In the genomic region with DNA sequence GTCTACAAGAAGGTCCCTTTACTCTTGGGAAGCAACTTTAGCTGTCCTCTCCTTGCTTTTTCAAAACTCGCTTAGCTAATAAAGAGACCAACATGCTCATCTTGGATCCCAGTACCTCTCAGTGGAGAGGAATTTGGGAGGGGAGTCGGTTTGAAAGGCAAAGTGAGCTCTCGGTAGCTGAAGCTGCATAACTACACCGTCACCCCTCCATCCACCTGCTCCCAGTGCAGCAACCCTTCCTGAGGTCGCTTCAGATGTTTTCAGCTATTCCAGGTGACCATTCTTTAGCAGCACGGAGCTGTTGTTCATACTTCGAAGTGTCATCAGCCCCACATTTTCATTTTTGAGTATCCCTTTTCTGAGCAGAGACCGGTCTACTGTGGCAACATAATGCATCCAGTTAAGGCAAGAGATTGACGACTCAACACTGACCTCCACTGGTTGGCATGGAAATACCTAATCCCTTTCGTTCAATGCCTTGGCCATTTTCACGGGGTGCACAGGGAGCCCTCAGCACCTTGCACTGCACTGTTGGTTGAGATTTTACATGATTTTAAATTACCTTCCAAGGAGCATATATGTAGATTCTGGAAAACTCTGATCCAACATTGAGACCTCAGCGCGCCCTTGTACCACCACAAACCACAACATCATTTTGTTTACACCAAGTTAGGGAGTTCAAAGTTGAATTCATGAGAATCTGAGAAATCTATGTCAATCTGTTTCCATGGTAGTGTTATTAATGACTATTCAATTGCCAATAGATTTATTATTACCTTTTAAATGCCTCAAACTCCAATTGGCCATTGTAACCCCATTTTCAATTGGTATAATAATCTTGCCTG, we compare ENCODE assay signal across 8 cellular contexts. TPM values are rescaled to one million over a fixed set of nuclear protein-coding genes. Genes with fewer than 3 reads are reported as not detected.
DNase-seq lines count a peak whose midpoint lies in the region; ATAC-seq, FAIRE-seq and TF ChIP-seq lines count a peak whose summit lies in the region.

No MANE protein-coding gene starts in this region.

- no peaks in the 10 kb centered on the region for H3K9me1 ChIP-seq in keratinocyte (ENCODE audit: control insufficient read depth, extremely low read depth, insufficient read depth, low read length)

- H3K4me2 ChIP-seq in keratinocyte (ENCODE audit: control insufficient read depth, extremely low read depth, insufficient read depth, low read depth, low read length) = no peak overlapping the region

- H3K9me3 Mint-ChIP-seq in activated B cell treated with CpG ODN at 0.5 μM for 24 hours = peaks cover 5% of the 10 kb centered on the region

- H3K27me3 ChIP-seq in keratinocyte (ENCODE audit: control insufficient read depth, extremely low read depth, insufficient read depth, low read length) = no peaks in the 10 kb centered on the region

- ATAC-seq in GM18858 (IDR thresholded peaks at IDR 0.05; ENCODE audit: unreplicated experiment) = peak; percentile 80
- peak; percentile 82 for ATAC-seq in HG03095 (IDR thresholded peaks at IDR 0.05; ENCODE audit: unreplicated experiment)
- ATAC-seq in activated B cell treated with CpG ODN at 0.5 μM for 24 hours (ENCODE audit: low read depth) = peak; percentile 74

- no peak overlapping the region for H2AFZ ChIP-seq in keratinocyte (ENCODE audit: control insufficient read depth, low read length)

- CTCF ChIA-PET in AG04449 (lab: Yijun Ruan, JAX) (interaction anchor here (0.6 to 2.5 kb wide), 37 partner anchors 8 to 825 kb away, joined by 3 to 17 read pairs (median 4); a partner anchor contains a TSS), activated B cell treated with CpG ODN at 0.5 μM for 24 hours (lab: Charles Lee) (interaction anchor here (0.6 to 2.2 kb wide), 51 partner anchors 9 to 865 kb away, joined by 3 to 50 read pairs (median 5); a partner anchor contains a TSS)

- no peaks in the 10 kb centered on the region for H3K36me3 ChIP-seq in keratinocyte (ENCODE audit: control insufficient read depth in 2 of 2, extremely low read depth in 1 of 2, insufficient read depth in 2 of 2, low read length in 2 of 2)

- dilution Hi-C loops in keratinocyte (cut with MboI; ENCODE audit: extremely low pct_ligation_motif_present, low sequenced_read_pairs) = no loop called here

- no peaks in the 10 kb centered on the region for H3K27me3 Mint-ChIP-seq in activated B cell treated with CpG ODN at 0.5 μM for 24 hours

- intact Hi-C loops in activated B cell treated with CpG ODN at 0.5 μM for 24 hours (cut with micrococcal nuclease) = loop anchor here (1.0 to 5.0 kb wide), 18 partner anchors 28 to 864 kb away; a partner anchor contains a TSS

- peaks cover 40% of the 10 kb centered on the region for H3K4me1 Mint-ChIP-seq in activated B cell treated with CpG ODN at 0.5 μM for 24 hours

- H3K4me3 ChIP-seq in AG04449 (ENCODE audit: low read depth, low read length) (no peak overlapping the region), keratinocyte (ENCODE audit: control insufficient read depth in 2 of 3, extremely low read depth in 1 of 3, insufficient read depth in 2 of 3, low read depth in 1 of 3, low read length in 3 of 3) (no peak overlapping the region)

- H3K27ac ChIP-seq in caudate nucleus (ENCODE audit: low read depth, low read length) = no peak overlapping the region
- H3K27ac ChIP-seq in keratinocyte (ENCODE audit: control insufficient read depth, insufficient read depth, low read length) = no peak overlapping the region

- peak overlapping the region; percentile 64 for H3K4me3 Mint-ChIP-seq in activated B cell treated with CpG ODN at 0.5 μM for 24 hours

- H3K9me3 ChIP-seq in keratinocyte (ENCODE audit: control insufficient read depth, low read depth, low read length) = no peaks in the 10 kb centered on the region

- no peaks in the 10 kb centered on the region for H3K36me3 Mint-ChIP-seq in activated B cell treated with CpG ODN at 0.5 μM for 24 hours (ENCODE audit: low read depth)

- DNase-seq in AG04449 (ENCODE audit: low read depth, low spot score) = peak; percentile 9
- peak; percentile 64 for DNase-seq in NCI-H2107 (lab: John Stamatoyannopoulos, UW)
- peak; percentile 39 for DNase-seq in activated B cell treated with CpG ODN at 0.5 μM for 24 hours
- peak in 48 of 61 donors; percentile 1 to 62 (median 29) for DNase-seq in caudate nucleus (lab: John Stamatoyannopoulos, UW)
- DNase-seq in keratinocyte (ENCODE audit: low read depth, low spot score) = no peak
- DNase-seq in stimulated activated CD4-positive, alpha-beta T cell treated with anti-CD3 and anti-CD28 coated beads, Interleukin-1b, Interleukin-23, amount 100 ng/mL, for 48 hours = peak; percentile 57

- peaks cover 6% of the 10 kb centered on the region for H3K4me1 ChIP-seq in keratinocyte (ENCODE audit: control insufficient read depth, extremely low read depth, insufficient read depth, low read length)

- TF ChIP-seq CTCF in AG04449 (IDR thresholded peaks at IDR 0.05; ENCODE audit: insufficient read depth, low read length, missing control alignments) = peak; percentile 70
- no peak for TF ChIP-seq CTCF in activated B cell treated with CpG ODN at 0.5 μM for 24 hours (IDR thresholded peaks at IDR 0.05)
- TF ChIP-seq CTCF in keratinocyte (optimal IDR thresholded peaks at IDR 0.05 in 1 of 3, IDR thresholded peaks at IDR 0.05 in 1 of 3, conservative IDR thresholded peaks at IDR 0.05 in 1 of 3; ENCODE audit: extremely low read depth in 1 of 3, insufficient read depth in 2 of 3, low read length in 3 of 3) = peak; percentile 65 to 94 (median 80)

- no peaks in the 10 kb centered on the region for H4K20me1 ChIP-seq in keratinocyte (ENCODE audit: control insufficient read depth, extremely low read depth, insufficient read depth, low read length)

- no peak overlapping the region for H3K9ac ChIP-seq in keratinocyte (ENCODE audit: control insufficient read depth, extremely low read depth, insufficient read depth, low read length)

- no peaks in the 10 kb centered on the region for H3K79me2 ChIP-seq in keratinocyte (ENCODE audit: control insufficient read depth, insufficient read depth, low read length)

- peak overlapping the region; percentile 95 for H3K27ac Mint-ChIP-seq in activated B cell treated with CpG ODN at 0.5 μM for 24 hours

- POLR2A ChIA-PET in AG04449 (lab: Yijun Ruan, JAX) (interaction anchor here (1.6 kb wide), 1 partner anchor 123 kb away, joined by 6 read pairs; no protein-coding TSS in a partner anchor), activated B cell treated with CpG ODN at 0.5 μM for 24 hours (lab: Charles Lee) (interaction anchor here (0.5 to 3.9 kb wide), 37 partner anchors 9 to 828 kb away, joined by 3 to 187 read pairs (median 6); a partner anchor contains a TSS)

- FAIRE-seq in keratinocyte (lab: Jason Lieb, UNC) = peak; percentile 90

RNA-seq across cellular contexts. Expression of a gene that starts 42.2 kb away (rescaled TPM):
- not detected in 2 replicates for total RNA-seq in activated B cell treated with CpG ODN at 0.5 μM for 24 hours
- not detected in 3 replicates for polyA plus RNA-seq in keratinocyte
- polyA plus RNA-seq in keratinocyte (2011; ENCODE audit: low read depth) = not detected
- polyA plus RNA-seq in keratinocyte (2011; cell fraction: cytosol; rRNA removed) = not detected in 2 replicates
- polyA plus RNA-seq in keratinocyte (2011; cell fraction: nucleus; rRNA removed) = not detected in 2 replicates
- not detected in 2 replicates for polyA plus RNA-seq in keratinocyte (2012; ENCODE audit: low replicate concordance)
- polyA minus RNA-seq in keratinocyte = not detected in 3 replicates
- not detected for polyA minus RNA-seq in keratinocyte (2011; cell fraction: cytosol; rRNA and poly(A)+ RNA removed)
- polyA minus RNA-seq in keratinocyte (2011; cell fraction: nucleus; rRNA and poly(A)+ RNA removed) = not detected in 2 replicates
